ENCODE assay signal across 12 cellular contexts in genomic region chr10:11794566-11794965, GRCh38.
"Had no signal": no experiment of that assay in that cellular context is flagged by ENCODE, and none has a peak within 500 bp of the region (broad histone marks: within the 10 kb centered on the region; RNA-seq: fewer than 3 reads in every experiment).

No MANE protein-coding gene starts in this region.

- H3K27ac Mint-ChIP-seq: activated naive CD8-positive, alpha-beta T cell treated with anti-CD3 and anti-CD28 coated beads, Interleukin-2, amount 50 U/mL, for 24 hours had no signal

- H3K27me3 Mint-ChIP-seq: activated naive CD8-positive, alpha-beta T cell treated with anti-CD3 and anti-CD28 coated beads, Interleukin-2, amount 50 U/mL, for 24 hours; naive thymus-derived CD8-positive, alpha-beta T cell had no signal

- H3K9me3 ChIP-seq: heart left ventricle, lower lobe of right lung, neutrophil, tibial artery had no signal

- H3K36me3 Mint-ChIP-seq: naive thymus-derived CD8-positive, alpha-beta T cell had no signal

- H3K4me3 ChIP-seq: heart left ventricle, lower lobe of right lung, tibial artery had no signal

- H3K9me3 Mint-ChIP-seq: activated naive CD8-positive, alpha-beta T cell treated with anti-CD3 and anti-CD28 coated beads, Interleukin-2, amount 50 U/mL, for 24 hours; naive thymus-derived CD8-positive, alpha-beta T cell; stimulated activated effector memory CD8-positive, alpha-beta T cell treated with anti-CD3 and anti-CD28 coated beads, Interleukin-12 subunit alpha, Interleukin-12 subunit beta, amount 100 ng/mL, for 72 hours had no signal

- H3K27ac ChIP-seq: foreskin keratinocyte, heart left ventricle, lower lobe of right lung, neutrophil, tibial artery had no signal

- H3K36me3 ChIP-seq: heart left ventricle, lower lobe of right lung, neutrophil, tibial artery had no signal

- H3K4me3 Mint-ChIP-seq: activated naive CD8-positive, alpha-beta T cell treated with anti-CD3 and anti-CD28 coated beads, Interleukin-2, amount 50 U/mL, for 24 hours; naive thymus-derived CD8-positive, alpha-beta T cell; stimulated activated effector memory CD8-positive, alpha-beta T cell treated with anti-CD3 and anti-CD28 coated beads, Interleukin-12 subunit alpha, Interleukin-12 subunit beta, amount 100 ng/mL, for 72 hours had no signal

- H3K4me1 ChIP-seq: lower lobe of right lung, tibial artery had no signal

- H3K27me3 ChIP-seq: foreskin keratinocyte, neutrophil had no signal

- ATAC-seq: activated naive CD8-positive, alpha-beta T cell treated with anti-CD3 and anti-CD28 coated beads, Interleukin-2, amount 50 U/mL, for 24 hours; naive thymus-derived CD8-positive, alpha-beta T cell; stimulated activated effector memory CD8-positive, alpha-beta T cell treated with anti-CD3 and anti-CD28 coated beads, Interleukin-12 subunit alpha, Interleukin-12 subunit beta, amount 100 ng/mL, for 72 hours had no signal

- DNase-seq: activated naive CD4-positive, alpha-beta T cell treated with Interleukin-2 at 50 U/mL for 16 hours; activated naive CD8-positive, alpha-beta T cell treated with anti-CD3 and anti-CD28 coated beads, Interleukin-2, amount 50 U/mL, for 24 hours; heart left ventricle; lower lobe of right lung; naive thymus-derived CD8-positive, alpha-beta T cell; posterior cingulate gyrus; right cardiac atrium; T-helper 9 cell; tibial artery had no signal

- H3K4me1 Mint-ChIP-seq: activated naive CD8-positive, alpha-beta T cell treated with anti-CD3 and anti-CD28 coated beads, Interleukin-2, amount 50 U/mL, for 24 hours; stimulated activated effector memory CD8-positive, alpha-beta T cell treated with anti-CD3 and anti-CD28 coated beads, Interleukin-12 subunit alpha, Interleukin-12 subunit beta, amount 100 ng/mL, for 72 hours had no signal
